In the genomic region with DNA sequence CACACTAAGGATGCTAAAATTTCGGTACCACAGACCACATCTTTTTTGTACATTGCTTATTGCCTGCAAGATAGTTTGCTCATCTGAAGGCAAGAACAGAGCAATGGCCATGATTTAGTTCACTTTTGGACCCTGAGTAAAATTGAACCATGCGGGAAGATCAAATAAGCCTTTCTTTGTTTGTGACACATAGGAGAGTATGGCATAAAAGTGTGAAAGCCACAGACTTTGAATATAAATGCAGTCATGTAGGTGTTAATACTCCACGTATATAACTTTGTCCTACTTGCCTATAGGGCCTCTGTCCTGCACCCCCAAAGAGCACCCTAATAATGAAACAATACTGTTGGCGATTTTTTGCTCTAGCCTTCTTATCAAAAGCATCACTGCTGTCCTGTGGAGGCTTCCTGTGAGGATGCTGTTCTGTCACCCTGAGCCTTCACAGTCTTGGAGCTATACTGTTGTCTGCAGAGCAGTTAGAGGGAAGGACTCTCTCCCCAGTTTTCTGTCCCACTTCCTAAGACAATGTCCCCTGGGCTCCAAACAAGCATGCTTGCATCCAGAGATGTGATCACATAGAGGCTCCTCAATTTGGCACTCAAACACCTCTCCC, we compare ENCODE assay signal across 20 cellular contexts. TPM values are rescaled to one million over a fixed set of nuclear protein-coding genes. Genes with fewer than 3 reads are reported as not detected.
DNase-seq lines count a peak whose midpoint lies in the region; ATAC-seq and TF ChIP-seq lines count a peak whose summit lies in the region.
"Had no signal": no experiment of that assay in that cellular context is flagged by ENCODE, and none has a peak within 500 bp of the region (broad histone marks: within the 10 kb centered on the region; RNA-seq: fewer than 3 reads in every experiment).

No MANE protein-coding gene starts in this region.

- ATAC-seq in CD8-positive, alpha-beta T cell, result peak; percentile 44
- peak; percentile 85 to 86 for ATAC-seq in activated T-cell treated with anti-CD3 and anti-CD28 coated beads, Interleukin-2, amount 50 U/mL, for 72 hours (replicated peaks in 1 of 2)
- ATAC-seq in naive thymus-derived CD4-positive, alpha-beta T cell, result peak; percentile 41
- ATAC-seq in stimulated activated naive B cell treated with anti-CD40 and anti-IgM and Interleukin-4, amounts not matched to agents 10 μg/mL and 1 μg/mL and 100 μg/mL, for 72 hours (replicated peaks), result no peak
- ATAC-seq: HepG2, Panc1 had no signal

- H3K27me3 Mint-ChIP-seq in CD8-positive, alpha-beta T cell (ENCODE audit: low read depth), result peaks cover 4% of the 10 kb centered on the region
- peaks cover 27% of the 10 kb centered on the region for H3K27me3 Mint-ChIP-seq in activated T-cell treated with anti-CD3 and anti-CD28 coated beads, Interleukin-2, amount 50 U/mL, for 72 hours (ENCODE audit: low read depth)
- H3K27me3 Mint-ChIP-seq in naive thymus-derived CD4-positive, alpha-beta T cell, result peaks cover 2 to 15% (median 9%) of the 10 kb centered on the region in 5 donors
- peaks cover 17 to 26% of the 10 kb centered on the region in 2 donors for H3K27me3 Mint-ChIP-seq in stimulated activated naive B cell treated with anti-CD40 and anti-IgM and Interleukin-4, amounts not matched to agents 10 μg/mL and 1 μg/mL and 100 μg/mL, for 72 hours

- no peak for TF ChIP-seq CTCF in CD8-positive, alpha-beta T cell (IDR thresholded peaks at IDR 0.05)
- TF ChIP-seq CTCF in GM12865 (IDR thresholded peaks at IDR 0.05; ENCODE audit: insufficient read depth, low read depth, low read length, missing control alignments), result no peak

- H3K9me3 ChIP-seq in CD8-positive, alpha-beta T cell (ENCODE audit: low read length), result no peaks in the 10 kb centered on the region
- no peaks in the 10 kb centered on the region for H3K9me3 ChIP-seq in naive thymus-derived CD4-positive, alpha-beta T cell (ENCODE audit: control insufficient read depth in 2 of 3, low read length in 3 of 3)
- H3K9me3 ChIP-seq: BE2C, MG63 had no signal

- H3K36me3 ChIP-seq in CD8-positive, alpha-beta T cell (ENCODE audit: insufficient read depth, low read length), result no peaks in the 10 kb centered on the region
- H3K36me3 ChIP-seq in naive thymus-derived CD4-positive, alpha-beta T cell (ENCODE audit: control insufficient read depth in 2 of 3, insufficient read depth in 3 of 3, low read length in 3 of 3), result no peaks in the 10 kb centered on the region
- H3K36me3 ChIP-seq: BE2C, MG63 had no signal

- H3K4me1 Mint-ChIP-seq in CD8-positive, alpha-beta T cell (ENCODE audit: low read depth), result peaks cover 9% of the 10 kb centered on the region
- peaks cover 66% of the 10 kb centered on the region for H3K4me1 Mint-ChIP-seq in activated T-cell treated with anti-CD3 and anti-CD28 coated beads, Interleukin-2, amount 50 U/mL, for 72 hours (ENCODE audit: low read depth)
- H3K4me1 Mint-ChIP-seq in naive thymus-derived CD4-positive, alpha-beta T cell, result peaks cover 0 to 33% (median 0%) of the 10 kb centered on the region in 7 donors
- H3K4me1 Mint-ChIP-seq in stimulated activated naive B cell treated with anti-CD40 and anti-IgM and Interleukin-4, amounts not matched to agents 10 μg/mL and 1 μg/mL and 100 μg/mL, for 72 hours, result peaks cover 9 to 20% of the 10 kb centered on the region in 2 donors

- no peak overlapping the region for H3K4me3 Mint-ChIP-seq in CD8-positive, alpha-beta T cell
- H3K4me3 Mint-ChIP-seq in activated T-cell treated with anti-CD3 and anti-CD28 coated beads, Interleukin-2, amount 50 U/mL, for 72 hours, result peak overlapping the region; percentile 21 to 23
- no peak overlapping the region for H3K4me3 Mint-ChIP-seq in naive thymus-derived CD4-positive, alpha-beta T cell
- H3K4me3 Mint-ChIP-seq in stimulated activated naive B cell treated with anti-CD40 and anti-IgM and Interleukin-4, amounts not matched to agents 10 μg/mL and 1 μg/mL and 100 μg/mL, for 72 hours, result no peak overlapping the region

- H3K27me3 ChIP-seq in CD8-positive, alpha-beta T cell (ENCODE audit: insufficient read depth, low read length), result no peaks in the 10 kb centered on the region
- H3K27me3 ChIP-seq in naive thymus-derived CD4-positive, alpha-beta T cell (ENCODE audit: control insufficient read depth in 2 of 2, insufficient read depth in 2 of 2, low read length in 2 of 2), result no peaks in the 10 kb centered on the region
- H3K27me3 ChIP-seq: MG63 had no signal

- CTCF ChIA-PET in CD8-positive, alpha-beta T cell (lab: Charles Lee), result interaction anchor here (1.0 kb wide), 1 partner anchor 166 kb away, joined by 3 read pairs; no protein-coding TSS in a partner anchor
- CTCF ChIA-PET in naive thymus-derived CD4-positive, alpha-beta T cell (lab: Charles Lee), result no interaction called here

- no peaks in the 10 kb centered on the region for H3K9me3 Mint-ChIP-seq in CD8-positive, alpha-beta T cell
- no peaks in the 10 kb centered on the region for H3K9me3 Mint-ChIP-seq in activated T-cell treated with anti-CD3 and anti-CD28 coated beads, Interleukin-2, amount 50 U/mL, for 72 hours
- H3K9me3 Mint-ChIP-seq in naive thymus-derived CD4-positive, alpha-beta T cell, result peaks cover 0 to 1% (median 0%) of the 10 kb centered on the region in 11 donors
- no peaks in the 10 kb centered on the region for H3K9me3 Mint-ChIP-seq in stimulated activated naive B cell treated with anti-CD40 and anti-IgM and Interleukin-4, amounts not matched to agents 10 μg/mL and 1 μg/mL and 100 μg/mL, for 72 hours

- no peak overlapping the region for H3K27ac Mint-ChIP-seq in CD8-positive, alpha-beta T cell
- no peak overlapping the region for H3K27ac Mint-ChIP-seq in activated T-cell treated with anti-CD3 and anti-CD28 coated beads, Interleukin-2, amount 50 U/mL, for 72 hours
- H3K27ac Mint-ChIP-seq in naive thymus-derived CD4-positive, alpha-beta T cell, result peak overlapping the region in 1 of 9 donors; percentile 50
- H3K27ac Mint-ChIP-seq in stimulated activated naive B cell treated with anti-CD40 and anti-IgM and Interleukin-4, amounts not matched to agents 10 μg/mL and 1 μg/mL and 100 μg/mL, for 72 hours, result no peak overlapping the region

- POLR2A ChIA-PET in CD8-positive, alpha-beta T cell (lab: Charles Lee), result interaction anchor here (0.6 kb wide), 1 partner anchor 17 kb away, joined by 3 read pairs; no protein-coding TSS in a partner anchor
- POLR2A ChIA-PET in naive thymus-derived CD4-positive, alpha-beta T cell (lab: Charles Lee), result no interaction called here

- H3K36me3 Mint-ChIP-seq in CD8-positive, alpha-beta T cell, result no peaks in the 10 kb centered on the region
- H3K36me3 Mint-ChIP-seq in activated T-cell treated with anti-CD3 and anti-CD28 coated beads, Interleukin-2, amount 50 U/mL, for 72 hours (ENCODE audit: insufficient read depth in 2 of 2), result peaks cover 0 to 2% of the 10 kb centered on the region in 2 donors
- H3K36me3 Mint-ChIP-seq in naive thymus-derived CD4-positive, alpha-beta T cell, result no peaks in the 10 kb centered on the region
- H3K36me3 Mint-ChIP-seq in stimulated activated naive B cell treated with anti-CD40 and anti-IgM and Interleukin-4, amounts not matched to agents 10 μg/mL and 1 μg/mL and 100 μg/mL, for 72 hours, result no peaks in the 10 kb centered on the region
- H3K36me3 Mint-ChIP-seq: CD4-positive, alpha-beta memory T cell had no signal

- intact Hi-C loops in CD8-positive, alpha-beta T cell (cut with DNase I, micrococcal nuclease), result no loop called here
- intact Hi-C loops in naive thymus-derived CD4-positive, alpha-beta T cell (cut with micrococcal nuclease), result loop anchor here in 1 of 2 donors (1.0 to 2.0 kb wide), 2 partner anchors 8 to 15 kb away; no protein-coding TSS in a partner anchor

- H3K4me3 ChIP-seq in CD8-positive, alpha-beta T cell (ENCODE audit: low read depth, low read length), result no peak overlapping the region
- no peak overlapping the region for H3K4me3 ChIP-seq in GM12865 (ENCODE audit: low read depth, low read length)
- no peak overlapping the region for H3K4me3 ChIP-seq in naive thymus-derived CD4-positive, alpha-beta T cell (ENCODE audit: low read length)
- H3K4me3 ChIP-seq: MG63 had no signal

- DNase-seq in CD8-positive, alpha-beta T cell, result no peak
- DNase-seq in GM12865 (ENCODE audit: low read depth), result peak; percentile 11
- no peak for DNase-seq in activated T-cell treated with anti-CD3 and anti-CD28 coated beads, Interleukin-2, amount 50 U/mL, for 72 hours
- no peak for DNase-seq in naive thymus-derived CD4-positive, alpha-beta T cell
- no peak for DNase-seq in stimulated activated CD4-positive, alpha-beta T cell treated with anti-CD3 and anti-CD28 coated beads, Interleukin-2, amount 100 ng/mL, for 24 hours
- no peak for DNase-seq in NCI-H2171 treated with DMSO at 0.1 percent for 48 hours (lab: John Stamatoyannopoulos, UW)
- DNase-seq in stimulated activated naive B cell treated with anti-CD40 and anti-IgM and Interleukin-4, amounts not matched to agents 10 μg/mL and 1 μg/mL and 100 μg/mL, for 72 hours, result no peak
- DNase-seq: BE2C; CD4-positive, alpha-beta memory T cell; DND-41; GF-D8; MG63; NCI-H1092 treated with DMSO at 0.1 percent for 48 hours; NCI-H1694 treated with DMSO at 0.1 percent for 48 hours; NCI-H446; NCI-H748 treated with DMSO at 0.1 percent for 48 hours; Right ventricle myocardium superior had no signal

- no peak overlapping the region for H3K27ac ChIP-seq in CD8-positive, alpha-beta T cell (ENCODE audit: low read depth, low read length)
- H3K27ac ChIP-seq in naive thymus-derived CD4-positive, alpha-beta T cell (ENCODE audit: low read depth, low read length), result no peak overlapping the region
- H3K27ac ChIP-seq: KMS-11 had no signal

- no peaks in the 10 kb centered on the region for H3K4me1 ChIP-seq in CD8-positive, alpha-beta T cell (ENCODE audit: insufficient read depth, low read length)
- H3K4me1 ChIP-seq in naive thymus-derived CD4-positive, alpha-beta T cell (ENCODE audit: control insufficient read depth in 2 of 2, insufficient read depth in 2 of 2, low read length in 2 of 2), result peaks cover 0 to 13% of the 10 kb centered on the region in 2 donors
- H3K4me1 ChIP-seq: BE2C had no signal

RNA-seq across cellular contexts. Expression of a gene that starts 10.2 kb away (rescaled TPM):
- not detected for total RNA-seq in CD8-positive, alpha-beta T cell
- total RNA-seq in activated T-cell treated with anti-CD3 and anti-CD28 coated beads, Interleukin-2, amount 50 U/mL, for 72 hours, result under 1 TPM; 0.26 to 0.28 TPM
- under 1 TPM in 1 of 5 experiments, not detected in 4; 0.56 TPM for total RNA-seq in naive thymus-derived CD4-positive, alpha-beta T cell
- not detected for polyA plus RNA-seq in naive thymus-derived CD4-positive, alpha-beta T cell
- total RNA-seq: CD4-positive, alpha-beta memory T cell; HepG2; Right ventricle myocardium superior had no signal
- polyA plus RNA-seq: HepG2 had no signal

Comparison
In these comparisons a context has a peak if more than half of its experiments do, and no peak if none do; other contexts are left out.
1. ATAC-seq: peak in CD8-positive, alpha-beta T cell (single experiment), activated T-cell treated with anti-CD3 and anti-CD28 coated beads, Interleukin-2, amount 50 U/mL, for 72 hours (2 of 2) and naive thymus-derived CD4-positive, alpha-beta T cell (single experiment); none in stimulated activated naive B cell treated with anti-CD40 and anti-IgM and Interleukin-4, amounts not matched to agents 10 μg/mL and 1 μg/mL and 100 μg/mL, for 72 hours (0 of 2).
2. H3K4me3 Mint-ChIP-seq: peak in activated T-cell treated with anti-CD3 and anti-CD28 coated beads, Interleukin-2, amount 50 U/mL, for 72 hours (2 of 2); none in CD8-positive, alpha-beta T cell (single experiment), naive thymus-derived CD4-positive, alpha-beta T cell (0 of 10) and stimulated activated naive B cell treated with anti-CD40 and anti-IgM and Interleukin-4, amounts not matched to agents 10 μg/mL and 1 μg/mL and 100 μg/mL, for 72 hours (0 of 2).